ENCODE assay signal across 8 cellular contexts in the genomic region with DNA sequence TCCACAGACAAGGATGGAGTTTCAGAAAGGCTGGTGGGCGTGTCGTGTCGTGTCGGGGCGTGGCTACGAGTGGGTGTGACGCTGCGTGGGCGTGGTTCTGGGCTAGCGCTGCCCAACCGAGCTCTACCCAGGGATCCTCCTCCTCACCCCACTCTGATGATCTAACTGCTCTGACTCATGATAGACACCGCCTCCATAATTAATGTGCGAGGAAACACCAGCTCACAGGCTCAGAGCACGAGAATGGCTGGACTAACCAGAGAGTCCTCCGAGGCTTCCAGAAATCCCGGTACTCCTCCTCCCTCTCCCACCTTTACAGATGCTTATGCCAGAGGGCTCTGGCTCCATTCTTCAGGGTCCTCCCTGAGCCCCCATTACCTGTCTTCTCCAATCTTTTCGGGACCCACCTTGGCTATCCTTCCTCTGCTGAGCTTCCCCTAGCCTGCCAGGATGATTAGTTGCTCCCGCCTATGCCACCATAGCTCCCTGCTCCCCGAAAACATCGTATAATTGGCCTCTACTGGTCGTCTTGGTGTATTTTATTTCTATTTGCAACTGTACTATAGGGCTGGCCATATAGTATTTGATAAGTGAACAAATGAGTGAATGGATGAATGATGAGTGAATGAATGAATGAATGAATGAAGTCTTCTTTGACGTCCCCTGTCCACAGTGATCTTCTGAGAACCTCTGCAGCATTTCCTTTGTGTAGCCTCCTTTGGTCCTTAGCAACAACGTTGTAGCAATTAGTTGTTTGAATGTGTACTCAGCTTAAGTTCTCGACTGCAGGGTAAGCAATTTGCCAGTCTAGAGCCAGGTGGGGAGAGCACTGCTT. TPM values are rescaled to one million over a fixed set of nuclear protein-coding genes. Genes with fewer than 3 reads are reported as not detected.
A peak's percentile ranks its signal among the peaks of the same experiment; 100 is the strongest.
DNase-seq lines count a peak whose midpoint lies in the region; ATAC-seq and TF ChIP-seq lines count a peak whose summit lies in the region.

No MANE protein-coding gene starts in this region.

- peak overlapping the region; percentile 32 for H2BK5ac ChIP-seq in mesenchymal stem cell (ENCODE audit: low read depth, low read length, poor library complexity, severe bottlenecking)

- no peak overlapping the region for H2BK15ac ChIP-seq in mesenchymal stem cell (ENCODE audit: low read depth, poor library complexity, severe bottlenecking)

- H3K27ac ChIP-seq in CD4-positive, CD25-positive, alpha-beta regulatory T cell (ENCODE audit: insufficient read depth, low read length, poor library complexity, severe bottlenecking) = no peak overlapping the region
- H3K27ac ChIP-seq in endodermal cell (ENCODE audit: low read depth, low read length) (peak overlapping the region; percentile 58), mesenchymal stem cell (ENCODE audit: low read length, poor library complexity, severe bottlenecking) (no peak overlapping the region)

- peak overlapping the region; percentile 82 for H2BK120ac ChIP-seq in mesenchymal stem cell (ENCODE audit: low read depth, low read length)

- peak overlapping the region; percentile 89 to 95 for H2BK12ac ChIP-seq in mesenchymal stem cell (ENCODE audit: low read length in 2 of 2)

- H2AFZ ChIP-seq in mesenchymal stem cell (ENCODE audit: low read depth, low read length) = no peak overlapping the region

- peaks cover 4% of the 10 kb centered on the region for H3K4me1 ChIP-seq in CD4-positive, CD25-positive, alpha-beta regulatory T cell (ENCODE audit: control insufficient read depth, insufficient read depth, low read length, poor library complexity, severe bottlenecking)
- H3K4me1 ChIP-seq in endodermal cell (ENCODE audit: control insufficient read depth, insufficient read depth, low read length) (no peaks in the 10 kb centered on the region), mesenchymal stem cell (ENCODE audit: control insufficient read depth, insufficient read depth, low read depth, low read length) (peaks cover 17% of the 10 kb centered on the region)

- no peaks in the 10 kb centered on the region for H3K36me3 ChIP-seq in CD4-positive, CD25-positive, alpha-beta regulatory T cell (ENCODE audit: control insufficient read depth, insufficient read depth, low read length)
- no peaks in the 10 kb centered on the region for H3K36me3 ChIP-seq in endodermal cell (ENCODE audit: control insufficient read depth, insufficient read depth, low read length)
- no peaks in the 10 kb centered on the region for H3K36me3 ChIP-seq in mesenchymal stem cell (ENCODE audit: control insufficient read depth in 1 of 2, insufficient read depth in 2 of 2, low read depth in 1 of 2, low read length in 2 of 2)

- no peak overlapping the region for H3K9ac ChIP-seq in endodermal cell (ENCODE audit: extremely low read depth, low read length, poor library complexity, severe bottlenecking)
- peak overlapping the region; percentile 76 for H3K9ac ChIP-seq in mesenchymal stem cell (ENCODE audit: low read length)

- no peaks in the 10 kb centered on the region for H3K9me3 Mint-ChIP-seq in CD4-positive, CD25-positive, alpha-beta regulatory T cell
- H3K9me3 Mint-ChIP-seq in activated CD8-positive, alpha-beta T cell treated with anti-CD3 and anti-CD28 coated beads, Interleukin-2, amount 10 ng/mL, durations not matched to agents 7 days and 5 days (ENCODE audit: insufficient read depth) = no peaks in the 10 kb centered on the region
- H3K9me3 Mint-ChIP-seq in endodermal cell = no peaks in the 10 kb centered on the region

- H3K23ac ChIP-seq in mesenchymal stem cell (ENCODE audit: low read length in 2 of 2) = no peak overlapping the region

- H4K91ac ChIP-seq in mesenchymal stem cell (ENCODE audit: low read length) = peak overlapping the region; percentile 85

- H3K9me3 ChIP-seq in CD4-positive, CD25-positive, alpha-beta regulatory T cell (ENCODE audit: control insufficient read depth in 2 of 2, low read length in 2 of 2) = no peaks in the 10 kb centered on the region
- H3K9me3 ChIP-seq in endodermal cell (ENCODE audit: control insufficient read depth, low read length) = no peaks in the 10 kb centered on the region
- H3K9me3 ChIP-seq in mesenchymal stem cell (ENCODE audit: control insufficient read depth, low read length) = no peaks in the 10 kb centered on the region

- H3K4me1 Mint-ChIP-seq in CD4-positive, CD25-positive, alpha-beta regulatory T cell = peaks cover 0 to 8% (median 4%) of the 10 kb centered on the region in 4 donors
- peaks cover 21% of the 10 kb centered on the region for H3K4me1 Mint-ChIP-seq in activated CD8-positive, alpha-beta T cell treated with anti-CD3 and anti-CD28 coated beads, Interleukin-2, amount 10 ng/mL, durations not matched to agents 7 days and 5 days (ENCODE audit: low read depth)
- H3K4me1 Mint-ChIP-seq in endodermal cell = peaks cover 10% of the 10 kb centered on the region

- H3K27me3 ChIP-seq in CD4-positive, CD25-positive, alpha-beta regulatory T cell (ENCODE audit: control insufficient read depth, insufficient read depth, low read length) = no peaks in the 10 kb centered on the region
- H3K27me3 ChIP-seq in endodermal cell (ENCODE audit: control insufficient read depth, insufficient read depth, low read length, poor library complexity, severe bottlenecking) (no peaks in the 10 kb centered on the region), mesenchymal stem cell (ENCODE audit: control insufficient read depth in 1 of 2, insufficient read depth in 1 of 2, low read length in 2 of 2) (peaks cover 14 to 23% of the 10 kb centered on the region in 2 experiments)

- CTCF ChIA-PET in activated CD8-positive, alpha-beta T cell treated with anti-CD3 and anti-CD28 coated beads, Interleukin-2, amount 10 ng/mL, durations not matched to agents 7 days and 5 days (lab: Charles Lee) = interaction anchor here (0.7 to 6.9 kb wide), 13 partner anchors 9 to 145 kb away, joined by 3 to 35 read pairs (median 3); partner anchors contain the start of gene IL10RA

- no peak overlapping the region for H3K4me3 Mint-ChIP-seq in CD4-positive, CD25-positive, alpha-beta regulatory T cell
- H3K4me3 Mint-ChIP-seq in activated CD8-positive, alpha-beta T cell treated with anti-CD3 and anti-CD28 coated beads, Interleukin-2, amount 10 ng/mL, durations not matched to agents 7 days and 5 days = peak overlapping the region; percentile 22
- H3K4me3 Mint-ChIP-seq in endodermal cell = peak overlapping the region; percentile 26

- no peaks in the 10 kb centered on the region for H3K79me1 ChIP-seq in mesenchymal stem cell (replicated peaks; ENCODE audit: low read length, poor library complexity, severe bottlenecking)

- ATAC-seq in CD4-positive, CD25-positive, alpha-beta regulatory T cell (ENCODE audit: low read depth in 2 of 2) = peak; percentile 82 to 83
- ATAC-seq in HG02798 (IDR thresholded peaks at IDR 0.05; ENCODE audit: poor library complexity, unreplicated experiment) (peak; percentile 65), GM21447 (IDR thresholded peaks at IDR 0.05; ENCODE audit: unreplicated experiment) (no peak)
- peak; percentile 95 for ATAC-seq in activated CD8-positive, alpha-beta T cell treated with anti-CD3 and anti-CD28 coated beads, Interleukin-2, amount 10 ng/mL, durations not matched to agents 7 days and 5 days

- H3K4ac ChIP-seq in mesenchymal stem cell (ENCODE audit: low read depth in 1 of 2, low read length in 2 of 2) = peak overlapping the region; percentile 28 to 85

- H3K27ac Mint-ChIP-seq in CD4-positive, CD25-positive, alpha-beta regulatory T cell = peak overlapping the region in 2 of 3 donors; percentile 48 to 85
- peak overlapping the region; percentile 70 for H3K27ac Mint-ChIP-seq in activated CD8-positive, alpha-beta T cell treated with anti-CD3 and anti-CD28 coated beads, Interleukin-2, amount 10 ng/mL, durations not matched to agents 7 days and 5 days
- H3K27ac Mint-ChIP-seq in endodermal cell = peak overlapping the region; percentile 27

- H3K18ac ChIP-seq in mesenchymal stem cell (ENCODE audit: low read depth in 1 of 2, low read length in 2 of 2) = peak overlapping the region; percentile 88 to 93

- peak; percentile 17 to 83 (median 42) for DNase-seq in CD4-positive, CD25-positive, alpha-beta regulatory T cell
- DNase-seq in NCI-H82 treated with DMSO at 0.1 percent for 48 hours (lab: John Stamatoyannopoulos, UW; ENCODE audit: unreplicated experiment) (peak; percentile 90), endodermal cell (peak; percentile 98), mesenchymal stem cell (peak; percentile 98)
- DNase-seq in activated CD8-positive, alpha-beta T cell treated with anti-CD3 and anti-CD28 coated beads, Interleukin-2, amount 10 ng/mL, durations not matched to agents 7 days and 5 days = peak; percentile 78
- DNase-seq in stimulated activated CD8-positive, alpha-beta memory T cell treated with anti-CD3 and anti-CD28 coated beads, Interleukin-15, amount 100 ng/mL, for 4 hours (ENCODE audit: low read depth in 2 of 2) = peak; percentile 49 to 62

- peak overlapping the region; percentile 44 for H3K4me2 ChIP-seq in mesenchymal stem cell (ENCODE audit: low read length, poor library complexity, severe bottlenecking)

- H3K14ac ChIP-seq in mesenchymal stem cell (ENCODE audit: low read length in 2 of 2) = no peak overlapping the region

- H3K27me3 Mint-ChIP-seq in CD4-positive, CD25-positive, alpha-beta regulatory T cell = no peaks in the 10 kb centered on the region
- no peaks in the 10 kb centered on the region for H3K27me3 Mint-ChIP-seq in activated CD8-positive, alpha-beta T cell treated with anti-CD3 and anti-CD28 coated beads, Interleukin-2, amount 10 ng/mL, durations not matched to agents 7 days and 5 days (ENCODE audit: low read depth)
- H3K27me3 Mint-ChIP-seq in endodermal cell (ENCODE audit: insufficient read depth) = no peaks in the 10 kb centered on the region

- H3K36me3 Mint-ChIP-seq in CD4-positive, CD25-positive, alpha-beta regulatory T cell = peaks cover 6% of the 10 kb centered on the region
- H3K36me3 Mint-ChIP-seq in activated CD8-positive, alpha-beta T cell treated with anti-CD3 and anti-CD28 coated beads, Interleukin-2, amount 10 ng/mL, durations not matched to agents 7 days and 5 days (ENCODE audit: low read depth) = no peaks in the 10 kb centered on the region
- H3K36me3 Mint-ChIP-seq in endodermal cell (ENCODE audit: low read depth) = no peaks in the 10 kb centered on the region

- POLR2A ChIA-PET in activated CD8-positive, alpha-beta T cell treated with anti-CD3 and anti-CD28 coated beads, Interleukin-2, amount 10 ng/mL, durations not matched to agents 7 days and 5 days (lab: Charles Lee) = interaction anchor here (0.5 kb wide), 1 partner anchor 869 kb away, joined by 3 read pairs; no protein-coding TSS in a partner anchor

- peak overlapping the region; percentile 83 for H4K8ac ChIP-seq in mesenchymal stem cell (ENCODE audit: low read length)

- no peak overlapping the region for H3K4me3 ChIP-seq in CD4-positive, CD25-positive, alpha-beta regulatory T cell (ENCODE audit: low read depth, low read length)
- no peak overlapping the region for H3K4me3 ChIP-seq in endodermal cell (ENCODE audit: low read length)
- H3K4me3 ChIP-seq in mesenchymal stem cell (ENCODE audit: insufficient read depth in 1 of 2, low read depth in 1 of 2, low read length in 2 of 2) = peak overlapping the region in 1 of 2 experiments; percentile 59

- WGBS in endodermal cell (ENCODE audit: insufficient coverage in 1 of 2, insufficient read length in 1 of 2), 2 experiments = 40 to 45% methylated on average over 18 to 24 of the region's 24 CpGs
- 40% methylated on average over 16 of the region's 24 CpGs for WGBS in mesenchymal stem cell

- TF ChIP-seq CTCF in endodermal cell (conservative IDR thresholded peaks at IDR 0.05) = no peak

- H2AK5ac ChIP-seq in mesenchymal stem cell (ENCODE audit: low read length, severe bottlenecking) = peak overlapping the region; percentile 35

RNA-seq across cellular contexts. Expression of gene TMPRSS13, which starts 21.7 kb away (rescaled TPM):
- total RNA-seq in CD4-positive, CD25-positive, alpha-beta regulatory T cell = 3.4 TPM
- polyA plus RNA-seq in CD4-positive, CD25-positive, alpha-beta regulatory T cell = 1 to 10 TPM in 2 of 4 donors, under 1 TPM in 2; 0.57 to 1.4 (median 1.1) TPM
- 1 to 10 TPM; 1.8 to 2.5 TPM for total RNA-seq in activated CD8-positive, alpha-beta T cell treated with anti-CD3 and anti-CD28 coated beads, Interleukin-2, amount 10 ng/mL, durations not matched to agents 7 days and 5 days
- total RNA-seq in endodermal cell = 1 to 10 TPM; 2.5 to 6.4 TPM
- 0.61 TPM for polyA plus RNA-seq in endodermal cell (2013, experiment 1 of 2)
- polyA plus RNA-seq in endodermal cell (2013, experiment 2 of 2) = 0.46 TPM
- polyA plus RNA-seq in mesenchymal stem cell (2013, experiment 1 of 2) = not detected
- polyA plus RNA-seq in mesenchymal stem cell (2013, experiment 2 of 2) = not detected

RNA-seq across cellular contexts. Expression of gene FXYD6, which starts 31.0 kb away (rescaled TPM):
- not detected for total RNA-seq in CD4-positive, CD25-positive, alpha-beta regulatory T cell
- polyA plus RNA-seq in CD4-positive, CD25-positive, alpha-beta regulatory T cell = not detected
- total RNA-seq in activated CD8-positive, alpha-beta T cell treated with anti-CD3 and anti-CD28 coated beads, Interleukin-2, amount 10 ng/mL, durations not matched to agents 7 days and 5 days = under 1 TPM in 1 of 2 experiments, not detected in 1; 0.24 TPM
- 10 to 100 TPM; 54.1 to 61.8 TPM for total RNA-seq in endodermal cell
- polyA plus RNA-seq in endodermal cell (2013, experiment 1 of 2) = 197 TPM
- 184 TPM for polyA plus RNA-seq in endodermal cell (2013, experiment 2 of 2)
- 52.5 TPM for polyA plus RNA-seq in mesenchymal stem cell (2013, experiment 1 of 2)
- 53.1 TPM for polyA plus RNA-seq in mesenchymal stem cell (2013, experiment 2 of 2)

Comparison
In these comparisons a context has a peak if more than half of its experiments do, and no peak if none do; other contexts are left out.
1. DNase-seq: peak in every context shown above with its lines; median percentile 98 in endodermal cell; 98 in mesenchymal stem cell; 90 in NCI-H82 treated with DMSO at 0.1 percent for 48 hours; 78 in activated CD8-positive, alpha-beta T cell treated with anti-CD3 and anti-CD28 coated beads, Interleukin-2, amount 10 ng/mL, durations not matched to agents 7 days and 5 days; 56 in stimulated activated CD8-positive, alpha-beta memory T cell treated with anti-CD3 and anti-CD28 coated beads, Interleukin-15, amount 100 ng/mL, for 4 hours; 42 in CD4-positive, CD25-positive, alpha-beta regulatory T cell.
2. H3K4me3 Mint-ChIP-seq: peak in activated CD8-positive, alpha-beta T cell treated with anti-CD3 and anti-CD28 coated beads, Interleukin-2, amount 10 ng/mL, durations not matched to agents 7 days and 5 days (single experiment) and endodermal cell (single experiment); none in CD4-positive, CD25-positive, alpha-beta regulatory T cell (0 of 4).
3. RNA of gene FXYD6, which starts 31.0 kb away (total RNA-seq): 54.1 to 61.8 TPM in endodermal cell; 0.24 TPM in activated CD8-positive, alpha-beta T cell treated with anti-CD3 and anti-CD28 coated beads, Interleukin-2, amount 10 ng/mL, durations not matched to agents 7 days and 5 days and not detected in CD4-positive, CD25-positive, alpha-beta regulatory T cell (single experiment); every median in the first group is over 10 times any median in the second.
4. Peak in every context shown above with its lines, with median percentiles within 50 percentile points of each other: H3K27ac Mint-ChIP-seq.